Comparison of ENCODE assay signal across 15 cellular contexts in the genomic region with DNA sequence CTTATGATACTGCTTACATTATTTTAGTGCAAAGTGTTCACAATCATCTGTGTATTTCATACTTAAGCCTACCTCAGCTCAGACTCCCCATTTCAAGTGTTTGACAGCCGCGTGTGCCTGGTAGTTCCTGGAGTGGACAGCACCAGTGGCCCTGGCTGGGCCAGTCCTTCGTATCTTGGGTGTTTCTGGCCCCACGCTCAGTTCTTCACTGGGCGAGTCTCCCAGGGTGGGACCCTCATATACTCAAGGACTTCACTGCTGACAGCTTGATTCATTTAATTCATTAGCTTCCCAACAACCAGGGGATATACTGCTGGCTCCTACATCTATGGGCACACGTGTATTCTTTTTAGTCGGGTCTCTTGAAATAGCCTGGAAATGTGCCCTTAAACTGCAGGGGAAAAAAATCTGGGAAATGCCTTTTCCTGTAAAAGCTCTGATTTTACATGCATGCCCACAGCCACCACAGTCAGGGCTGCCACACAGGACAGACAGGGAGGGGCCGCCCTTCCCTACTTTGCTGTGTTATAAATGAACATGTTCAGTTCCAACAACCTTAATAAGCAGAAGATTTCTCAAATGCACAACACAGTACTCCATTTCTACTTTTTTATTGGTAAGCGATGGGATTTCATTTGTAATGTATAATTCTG.
A peak's percentile ranks its signal among the peaks of the same experiment; 100 is the strongest.
DNase-seq lines count a peak whose midpoint lies in the region; ATAC-seq and TF ChIP-seq lines count a peak whose summit lies in the region.
"Had no signal": no experiment of that assay in that cellular context is flagged by ENCODE, and none has a peak within 500 bp of the region (broad histone marks: within the 10 kb centered on the region; RNA-seq: fewer than 3 reads in every experiment).

No MANE protein-coding gene starts in this region.

- H3K27ac Mint-ChIP-seq in chondrocyte (ENCODE audit: unreplicated experiment): peak overlapping the region; percentile 82
- no peak overlapping the region for H3K27ac Mint-ChIP-seq in activated T-cell treated with anti-CD3 and anti-CD28 coated beads, Interleukin-2, amount 50 U/mL, for 72 hours
- H3K27ac Mint-ChIP-seq: CD4-positive, CD25-positive, alpha-beta regulatory T cell had no signal

- no peak overlapping the region for H2BK120ac ChIP-seq in mesendoderm (ENCODE audit: low read depth, low read length)

- WGBS in mesendoderm (ENCODE audit: extremely low coverage, insufficient coverage, low lambda C conversion rate): no CpG with 5 or more reads among the region's 9 CpGs

- H3K27ac ChIP-seq in right atrium auricular region (peak overlapping the region; percentile 26 to 68), mesendoderm (ENCODE audit: low read depth, low read length) (no peak overlapping the region)
- H3K27ac ChIP-seq: BLaER1 treated with 17β-estradiol and CSF1 and Interleukin-3, amounts not matched to agents 10 nM and 100 nM; GM23248 had no signal

- DNase-seq in right atrium auricular region (ENCODE audit: low spot score) (peak; percentile 58), cardiac septum (ENCODE audit: low spot score) (no peak), chondrocyte (ENCODE audit: low spot score) (no peak), mesendoderm (no peak), DMS153 treated with DMSO at 0.1 percent for 48 hours (lab: John Stamatoyannopoulos, UW; ENCODE audit: unreplicated experiment) (no peak), NCI-H226 (no peak)
- DNase-seq in activated T-cell treated with anti-CD3 and anti-CD28 coated beads, Interleukin-2, amount 50 U/mL, for 72 hours: no peak
- DNase-seq: ACHN; CD4-positive, CD25-positive, alpha-beta regulatory T cell; DMS 273 treated with DMSO at 0.1 percent for 48 hours; DMS79; GM23248; H7 had no signal

- H3K27me3 Mint-ChIP-seq in chondrocyte (ENCODE audit: low read depth): no peaks in the 10 kb centered on the region
- no peaks in the 10 kb centered on the region for H3K27me3 Mint-ChIP-seq in activated T-cell treated with anti-CD3 and anti-CD28 coated beads, Interleukin-2, amount 50 U/mL, for 72 hours (ENCODE audit: low read depth)
- H3K27me3 Mint-ChIP-seq: CD4-positive, CD25-positive, alpha-beta regulatory T cell had no signal

- no peaks in the 10 kb centered on the region for H3K36me3 ChIP-seq in right atrium auricular region
- H3K36me3 ChIP-seq in mesendoderm (ENCODE audit: control insufficient read depth, insufficient read depth, low read length): no peaks in the 10 kb centered on the region

- H3K4me1 ChIP-seq in right atrium auricular region (peaks cover 0 to 78% of the 10 kb centered on the region in 2 donors), mesendoderm (ENCODE audit: control insufficient read depth, low read depth, low read length) (no peaks in the 10 kb centered on the region)

- no peak for ATAC-seq in activated T-cell treated with anti-CD3 and anti-CD28 coated beads, Interleukin-2, amount 50 U/mL, for 72 hours (replicated peaks in 1 of 2)
- ATAC-seq: GM12878 had no signal

- no peaks in the 10 kb centered on the region for H3K79me2 ChIP-seq in mesendoderm (ENCODE audit: control insufficient read depth, insufficient read depth, low read length)

- H4K8ac ChIP-seq in mesendoderm (ENCODE audit: low read depth, low read length): no peak overlapping the region

- H3K18ac ChIP-seq in mesendoderm (ENCODE audit: low read length): no peak overlapping the region

- no peaks in the 10 kb centered on the region for H3K9me3 Mint-ChIP-seq in chondrocyte (ENCODE audit: low read depth)
- no peaks in the 10 kb centered on the region for H3K9me3 Mint-ChIP-seq in activated T-cell treated with anti-CD3 and anti-CD28 coated beads, Interleukin-2, amount 50 U/mL, for 72 hours
- H3K9me3 Mint-ChIP-seq: CD4-positive, CD25-positive, alpha-beta regulatory T cell had no signal

- H3K36me3 Mint-ChIP-seq in chondrocyte (ENCODE audit: low read depth): peaks cover 6% of the 10 kb centered on the region
- H3K36me3 Mint-ChIP-seq in activated T-cell treated with anti-CD3 and anti-CD28 coated beads, Interleukin-2, amount 50 U/mL, for 72 hours (ENCODE audit: insufficient read depth in 2 of 2): no peaks in the 10 kb centered on the region
- H3K36me3 Mint-ChIP-seq: CD4-positive, CD25-positive, alpha-beta regulatory T cell had no signal

- no peak overlapping the region for H3K9ac ChIP-seq in mesendoderm (ENCODE audit: low read length)
- H3K9ac ChIP-seq: BLaER1 treated with 17β-estradiol and CSF1 and Interleukin-3, amounts not matched to agents 10 nM and 100 nM; GM23248 had no signal

- no peaks in the 10 kb centered on the region for H3K9me3 ChIP-seq in right atrium auricular region
- H3K9me3 ChIP-seq: BLaER1 treated with 17β-estradiol and CSF1 and Interleukin-3, amounts not matched to agents 10 nM and 100 nM had no signal

- peaks cover 74% of the 10 kb centered on the region for H3K4me1 Mint-ChIP-seq in chondrocyte (ENCODE audit: low read depth)
- H3K4me1 Mint-ChIP-seq in activated T-cell treated with anti-CD3 and anti-CD28 coated beads, Interleukin-2, amount 50 U/mL, for 72 hours (ENCODE audit: low read depth): no peaks in the 10 kb centered on the region
- H3K4me1 Mint-ChIP-seq: CD4-positive, CD25-positive, alpha-beta regulatory T cell had no signal

- H3K79me1 ChIP-seq in mesendoderm (ENCODE audit: low read length): no peaks in the 10 kb centered on the region

- no peak overlapping the region for H4K5ac ChIP-seq in mesendoderm (ENCODE audit: low read length)

- H3K23ac ChIP-seq in mesendoderm (ENCODE audit: low read length): no peak overlapping the region

- H3K56ac ChIP-seq in mesendoderm (ENCODE audit: low read length): no peak overlapping the region

- H3K27me3 ChIP-seq in right atrium auricular region (no peaks in the 10 kb centered on the region), mesendoderm (ENCODE audit: insufficient read depth, low read length, poor library complexity) (no peaks in the 10 kb centered on the region)
- H3K27me3 ChIP-seq: BLaER1 treated with 17β-estradiol and CSF1 and Interleukin-3, amounts not matched to agents 10 nM and 100 nM had no signal

- H2AK5ac ChIP-seq in mesendoderm (ENCODE audit: low read length): no peak overlapping the region

- H2BK15ac ChIP-seq in mesendoderm (replicated peaks; ENCODE audit: low read depth): peak overlapping the region; percentile 65

- H3K4me3 Mint-ChIP-seq in chondrocyte (ENCODE audit: unreplicated experiment): no peak overlapping the region
- no peak overlapping the region for H3K4me3 Mint-ChIP-seq in activated T-cell treated with anti-CD3 and anti-CD28 coated beads, Interleukin-2, amount 50 U/mL, for 72 hours
- H3K4me3 Mint-ChIP-seq: CD4-positive, CD25-positive, alpha-beta regulatory T cell had no signal

- no peak overlapping the region for H2BK5ac ChIP-seq in mesendoderm (ENCODE audit: low read length)

- intact Hi-C loops in cardiac septum (cut with DNase I): loop anchor here (5.0 kb wide), 1 partner anchor 33 kb away; no protein-coding TSS in a partner anchor

- no peak overlapping the region for H3K4ac ChIP-seq in mesendoderm (ENCODE audit: low read depth, low read length)

- H3K4me2 ChIP-seq in mesendoderm (ENCODE audit: low read length): no peak overlapping the region
- H3K4me2 ChIP-seq: BLaER1 treated with 17β-estradiol and CSF1 and Interleukin-3, amounts not matched to agents 10 nM and 100 nM had no signal

- H3K4me3 ChIP-seq in right atrium auricular region (no peak overlapping the region), mesendoderm (ENCODE audit: low read length) (no peak overlapping the region)
- H3K4me3 ChIP-seq: BLaER1 treated with 17β-estradiol and CSF1 and Interleukin-3, amounts not matched to agents 10 nM and 100 nM; GM12878; GM23248 had no signal

- no peak for TF ChIP-seq CTCF in right atrium auricular region (IDR thresholded peaks at IDR 0.05)
- TF ChIP-seq CTCF in chondrocyte (IDR thresholded peaks at IDR 0.05): no peak
